8 cellular contexts compared by ENCODE assay signal in genomic region chr13:46126552-46127171, GRCh38. TPM values are rescaled to one million over a fixed set of nuclear protein-coding genes. Genes with fewer than 3 reads are reported as not detected.
A peak's percentile ranks its signal among the peaks of the same experiment; 100 is the strongest.
DNase-seq lines count a peak whose midpoint lies in the region; ATAC-seq and TF ChIP-seq lines count a peak whose summit lies in the region.

No MANE protein-coding gene starts in this region.

- H3K4me2 ChIP-seq in Loucy (ENCODE audit: low read depth, low read length, poor library complexity, severe bottlenecking) (peak overlapping the region; percentile 83), SK-N-SH (no peak overlapping the region)

- no peak for TF ChIP-seq EP300 in SK-N-SH (IDR thresholded peaks at IDR 0.05; ENCODE audit: borderline replicate concordance in 1 of 2, low read depth in 1 of 2, low read length in 1 of 2)

- peaks cover 59% of the 10 kb centered on the region for H3K4me1 ChIP-seq in Loucy (ENCODE audit: insufficient read depth, low read length, poor library complexity, severe bottlenecking)
- H3K4me1 ChIP-seq in SK-N-SH (ENCODE audit: control insufficient read depth in 1 of 2, insufficient read depth in 2 of 2, low read depth in 1 of 2, low read length in 1 of 2) = peaks cover 0 to 14% of the 10 kb centered on the region in 2 experiments; a peak in 1 of 4 replicates
- peaks cover 0 to 24% (median 0%) of the 10 kb centered on the region in 12 donors for H3K4me1 ChIP-seq in heart left ventricle

- no peak for TF ChIP-seq POLR2A in heart left ventricle (IDR thresholded peaks at IDR 0.05)

- H3K9me3 ChIP-seq in Loucy (ENCODE audit: insufficient read depth, low read depth, low read length) = no peaks in the 10 kb centered on the region
- H3K9me3 ChIP-seq in SK-N-SH = no peaks in the 10 kb centered on the region
- no peaks in the 10 kb centered on the region for H3K9me3 ChIP-seq in heart left ventricle

- peak; percentile 94 for TF ChIP-seq RAD21 in SK-N-SH (IDR thresholded peaks at IDR 0.05; ENCODE audit: low read length)

- H2AFZ ChIP-seq in Loucy (ENCODE audit: low read length) = no peak overlapping the region
- H2AFZ ChIP-seq in SK-N-SH (ENCODE audit: low read depth) = no peak overlapping the region

- TF ChIP-seq CTCF in Loucy (conservative IDR thresholded peaks at IDR 0.05; ENCODE audit: low read length) = peak; percentile 99
- peak; percentile 84 for TF ChIP-seq CTCF in SK-N-SH (IDR thresholded peaks at IDR 0.05)
- peak; percentile 43 to 74 (median 62) for TF ChIP-seq CTCF in heart left ventricle (IDR thresholded peaks at IDR 0.05)

- H3K79me2 ChIP-seq in Loucy (ENCODE audit: insufficient read depth, low read length) (0 out of 2 replicates have a peak, but pooled peaks cover 4% of the 10 kb centered on the region), SK-N-SH (ENCODE audit: insufficient read depth) (no peaks in the 10 kb centered on the region)

- H3K9me2 ChIP-seq in Loucy (replicated peaks; ENCODE audit: low read depth, low read length) (no peaks in the 10 kb centered on the region), SK-N-SH (no peaks in the 10 kb centered on the region)

- POLR2A ChIA-PET in SK-N-SH (lab: Yijun Ruan, JAX) = no interaction called here

- no peaks in the 10 kb centered on the region for H3K27me3 Mint-ChIP-seq in activated naive CD4-positive, alpha-beta T cell treated with anti-CD3 and anti-CD28 coated beads, Interleukin-2, amount 50 U/mL, for 24 hours

- CTCF ChIA-PET in SK-N-SH (lab: Yijun Ruan, JAX) = interaction anchor here (0.6 to 4.3 kb wide), 50 partner anchors 9 to 612 kb away, joined by 3 to 57 read pairs (median 4); partner anchors contain the start of gene ZC3H13

- H3K27me3 ChIP-seq in Loucy (ENCODE audit: insufficient read depth, low read length, poor library complexity, severe bottlenecking) = no peaks in the 10 kb centered on the region
- peaks cover 15% of the 10 kb centered on the region for H3K27me3 ChIP-seq in SK-N-SH (ENCODE audit: insufficient read depth)
- peaks cover 0 to 33% (median 0%) of the 10 kb centered on the region in 9 donors for H3K27me3 ChIP-seq in heart left ventricle

- H3K9ac ChIP-seq in Loucy (ENCODE audit: low read depth, low read length, poor library complexity, severe bottlenecking) (peak overlapping the region; percentile 94), SK-N-SH (no peak overlapping the region)

- peak; percentile 68 for ATAC-seq in GM21619 (IDR thresholded peaks at IDR 0.05; ENCODE audit: unreplicated experiment)
- ATAC-seq in heart left ventricle = peak in 3 of 4 donors; percentile 87 to 90 (median 89)
- ATAC-seq in HG03460 (IDR thresholded peaks at IDR 0.05; ENCODE audit: unreplicated experiment) = no peak

- peaks cover 20% of the 10 kb centered on the region for H3K36me3 Mint-ChIP-seq in activated naive CD4-positive, alpha-beta T cell treated with anti-CD3 and anti-CD28 coated beads, Interleukin-2, amount 50 U/mL, for 24 hours

- peak overlapping the region; percentile 62 for H3K4me3 ChIP-seq in Loucy (ENCODE audit: low read length, poor library complexity, severe bottlenecking)
- no peak overlapping the region; a peak in 1 of 4 replicates for H3K4me3 ChIP-seq in SK-N-SH (ENCODE audit: low read depth in 2 of 2, low read length in 1 of 2)
- H3K4me3 ChIP-seq in heart left ventricle = no peak overlapping the region

- H3K4me3 Mint-ChIP-seq in activated naive CD4-positive, alpha-beta T cell treated with anti-CD3 and anti-CD28 coated beads, Interleukin-2, amount 50 U/mL, for 24 hours = peak overlapping the region; percentile 32

- peaks cover 21% of the 10 kb centered on the region for H3F3A ChIP-seq in Loucy (ENCODE audit: low read depth)
- no peaks in the 10 kb centered on the region for H3F3A ChIP-seq in SK-N-SH (replicated peaks; ENCODE audit: insufficient read depth)

- H3K9me3 Mint-ChIP-seq in activated naive CD4-positive, alpha-beta T cell treated with anti-CD3 and anti-CD28 coated beads, Interleukin-2, amount 50 U/mL, for 24 hours = no peaks in the 10 kb centered on the region

- WGBS in SK-N-SH (ENCODE audit: low lambda C conversion rate) = 45% methylated on average over 4 of the region's 4 CpGs
- WGBS in heart left ventricle, 4 donors = 25 to 40% (median 28%) methylated on average over 4 of the region's 4 CpGs

- H3K27ac Mint-ChIP-seq in activated naive CD4-positive, alpha-beta T cell treated with anti-CD3 and anti-CD28 coated beads, Interleukin-2, amount 50 U/mL, for 24 hours = peak overlapping the region; percentile 89

- no peaks in the 10 kb centered on the region for H4K20me1 ChIP-seq in Loucy (ENCODE audit: insufficient read depth, low read length, poor library complexity, severe bottlenecking)
- H4K20me1 ChIP-seq in SK-N-SH (ENCODE audit: insufficient read depth) = no peaks in the 10 kb centered on the region

- H3K36me3 ChIP-seq in Loucy (ENCODE audit: insufficient read depth, low read length) (peaks cover 49% of the 10 kb centered on the region), SK-N-SH (replicated peaks in 1 of 2; ENCODE audit: control insufficient read depth in 1 of 2, insufficient read depth in 2 of 2, low read length in 1 of 2) (no peaks in the 10 kb centered on the region), heart left ventricle (peaks cover 0 to 57% (median 0%) of the 10 kb centered on the region in 9 donors)

- H3K27ac ChIP-seq in SK-N-SH (ENCODE audit: low read depth in 2 of 2, low read length in 1 of 2) (no peak overlapping the region), heart left ventricle (no peak overlapping the region)

- peaks cover 40% of the 10 kb centered on the region for H3K4me1 Mint-ChIP-seq in activated naive CD4-positive, alpha-beta T cell treated with anti-CD3 and anti-CD28 coated beads, Interleukin-2, amount 50 U/mL, for 24 hours

- intact Hi-C loops in heart left ventricle (cut with DNase I) = loop anchor here in 8 of 10 donors (2.0 to 10.0 kb wide), 7 partner anchors 312 to 504 kb away; no protein-coding TSS in a partner anchor

- DNase-seq in DMS153 (lab: John Stamatoyannopoulos, UW) = peak; percentile 83
- peak; percentile 68 for DNase-seq in SK-N-SH
- peak; percentile 45 to 68 (median 52) for DNase-seq in heart left ventricle
- DNase-seq in renal cortical epithelial cell (ENCODE audit: low read depth) = peak; percentile 71

TF ChIP-seq in SK-N-SH, 30 proteins besides CTCF, POLR2A, EP300 and RAD21:
- TF ChIP-seq MAX (IDR thresholded peaks at IDR 0.05; ENCODE audit: low read depth) (no peak), SMC3 (IDR thresholded peaks at IDR 0.05; ENCODE audit: low read depth, low read length) (peak; percentile 87)

RNA-seq across cellular contexts. Expression of gene CPB2, which starts 21.8 kb away (rescaled TPM):
- polyA plus RNA-seq in SK-N-SH (2012; rRNA removed) = not detected in 2 replicates
- polyA plus RNA-seq in SK-N-SH (2012; cell fraction: cytosol; rRNA removed) = not detected in 2 replicates
- not detected in 2 replicates for polyA plus RNA-seq in SK-N-SH (2012; cell fraction: nucleus; rRNA removed)
- total RNA-seq in heart left ventricle = not detected
- not detected for polyA plus RNA-seq in heart left ventricle
- not detected in 2 replicates for total RNA-seq in renal cortical epithelial cell

RNA-seq across cellular contexts. Expression of gene LCP1, which starts 55.3 kb away (rescaled TPM):
- polyA plus RNA-seq in SK-N-SH (2012; rRNA removed) = 0.03 and 0.06 TPM in 2 replicates
- 0.03 and 0.04 TPM in 2 replicates for polyA plus RNA-seq in SK-N-SH (2012; cell fraction: cytosol; rRNA removed)
- 0.02 and 0.07 TPM in 2 replicates for polyA plus RNA-seq in SK-N-SH (2012; cell fraction: nucleus; rRNA removed)
- 100 to 1,000 TPM in 1 of 9 donors, 10 to 100 TPM in 5, 1 to 10 TPM in 3; 5.6 to 230 (median 11.8) TPM for total RNA-seq in heart left ventricle
- polyA plus RNA-seq in heart left ventricle = 1 to 10 TPM; 1.9 to 8.7 TPM
- 0.40 and 5.4 TPM in 2 replicates for total RNA-seq in renal cortical epithelial cell
